1 cellular context compared by ENCODE assay signal in the genomic region with DNA sequence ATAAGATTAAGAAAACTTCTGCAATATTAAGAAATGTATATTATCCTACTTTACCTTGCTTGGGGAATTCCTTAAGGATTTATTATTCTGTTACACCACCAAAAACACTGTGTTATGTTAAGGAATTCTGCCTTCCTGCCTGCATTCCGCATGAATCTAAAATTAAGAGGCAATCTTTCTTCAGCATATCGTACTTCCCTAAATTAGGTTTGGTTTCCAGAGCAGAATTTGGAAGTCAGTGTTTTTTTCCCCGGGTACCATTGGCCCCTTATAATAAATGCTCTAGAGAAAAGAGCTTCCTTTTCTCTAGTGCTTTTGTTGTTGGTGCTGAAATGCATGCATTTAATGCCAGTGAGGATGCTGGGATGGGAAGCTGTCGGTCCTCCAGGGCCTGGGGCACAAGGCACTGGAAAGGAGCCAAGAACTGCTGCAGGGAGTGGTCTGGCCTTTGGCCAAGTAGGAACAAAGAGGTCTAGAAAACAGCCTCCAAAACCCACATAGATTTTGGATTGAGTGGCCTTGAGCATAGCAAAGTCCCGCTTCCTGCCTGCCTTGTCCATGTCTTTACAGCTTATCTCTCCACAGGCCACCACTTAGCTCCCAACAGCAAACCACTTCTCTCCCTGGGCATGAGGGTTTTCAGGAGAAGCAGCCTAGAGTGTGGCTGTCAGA.
TF ChIP-seq lines count a peak whose summit lies in the region.

No MANE protein-coding gene starts in this region.

TF ChIP-seq in SK-N-SH treated with all-trans-retinoic acid at 6 μM for 48 hours, 23 proteins besides CTCF, POLR2A, EP300 and RAD21 (continued from another document):
- TF ChIP-seq POU6F1 (CRISPR knock-in tag; IDR thresholded peaks at IDR 0.05; ENCODE audit: borderline replicate concordance, low read depth) = no peak
- no peak for TF ChIP-seq ZNF8 (CRISPR knock-in tag; IDR thresholded peaks at IDR 0.05)
- TF ChIP-seq ZNF565 (CRISPR knock-in tag; conservative IDR thresholded peaks at IDR 0.05; ENCODE audit: low read depth) = no peak
